In the genomic region with DNA sequence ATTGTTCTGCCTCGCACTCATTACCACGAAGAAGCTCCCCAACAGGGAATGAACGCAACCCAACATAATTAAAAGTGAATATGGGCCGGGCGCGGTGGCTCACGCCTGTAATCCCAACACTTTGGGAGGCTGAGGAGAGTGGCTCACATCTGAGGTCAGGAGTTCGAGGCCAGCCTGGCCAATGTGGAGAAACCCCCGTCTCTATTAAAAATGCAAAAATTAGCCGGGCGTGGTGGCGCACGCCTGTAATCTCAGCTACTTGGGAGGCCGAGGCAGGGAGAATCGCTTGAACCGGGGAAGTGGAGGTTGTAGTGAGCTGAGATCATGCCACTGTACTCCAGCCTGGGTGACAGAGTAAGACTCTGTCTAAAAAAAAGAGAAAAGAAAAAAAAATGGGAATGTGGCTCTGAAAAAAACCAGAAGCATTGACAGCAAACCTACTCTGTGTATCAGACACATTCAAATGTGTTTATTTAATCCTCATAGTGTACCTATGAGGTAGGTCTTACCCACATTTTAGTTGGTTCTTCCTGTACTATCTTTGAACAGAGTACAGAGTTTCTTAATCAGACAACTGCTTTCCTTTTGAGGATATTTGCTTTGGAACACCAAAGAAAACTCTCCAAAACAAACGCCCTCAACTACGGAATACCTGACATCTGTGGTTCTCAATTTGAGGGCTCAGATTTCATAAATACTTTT, we compare ENCODE assay signal across 10 cellular contexts.
DNase-seq lines count a peak whose midpoint lies in the region; ATAC-seq and TF ChIP-seq lines count a peak whose summit lies in the region.
"Had no signal": no experiment of that assay in that cellular context is flagged by ENCODE, and none has a peak within 500 bp of the region (broad histone marks: within the 10 kb centered on the region; RNA-seq: fewer than 3 reads in every experiment).

No MANE protein-coding gene starts in this region.

- TF ChIP-seq CTCF in epithelial cell of proximal tubule (conservative IDR thresholded peaks at IDR 0.05; ENCODE audit: low read depth, low read length) (no peak), ovary (IDR thresholded peaks at IDR 0.05) (no peak)

- no peak for TF ChIP-seq EP300 in ovary (IDR thresholded peaks at IDR 0.05)

- H3K27me3 ChIP-seq in BLaER1 (no peaks in the 10 kb centered on the region), NT2/D1 (ENCODE audit: insufficient read depth, insufficient read length) (no peaks in the 10 kb centered on the region), ovary (no peaks in the 10 kb centered on the region)

- peaks cover 3% of the 10 kb centered on the region for H3K4me1 Mint-ChIP-seq in activated CD4-positive, alpha-beta T cell treated with anti-CD3 and anti-CD28 coated beads for 36 hours
- H3K4me1 Mint-ChIP-seq: activated naive CD8-positive, alpha-beta T cell treated with anti-CD3 and anti-CD28 coated beads for 36 hours had no signal

- WGBS in ovary, 3 donors: 86 to 89% (median 86%) methylated on average over 18 of the region's 18 CpGs

- no peaks in the 10 kb centered on the region for H3K27me3 Mint-ChIP-seq in activated CD4-positive, alpha-beta T cell treated with anti-CD3 and anti-CD28 coated beads for 36 hours
- H3K27me3 Mint-ChIP-seq: activated naive CD8-positive, alpha-beta T cell treated with anti-CD3 and anti-CD28 coated beads for 36 hours had no signal

- peak overlapping the region; percentile 69 for H3K4me3 ChIP-seq in BLaER1
- peak overlapping the region; percentile 54 for H3K4me3 ChIP-seq in NT2/D1 (ENCODE audit: insufficient read length, low read depth)
- H3K4me3 ChIP-seq in epithelial cell of proximal tubule (ENCODE audit: low read depth, low read length): peak overlapping the region; percentile 62
- peak overlapping the region; percentile 51 for H3K4me3 ChIP-seq in ovary

- intact Hi-C loops in ovary (cut with DNase I): loop anchor here in 1 of 4 donors (5.0 kb wide), 2 partner anchors 48 to 342 kb away; partner anchors contain the start of gene TSC22D1
- intact Hi-C loops in activated CD4-positive, alpha-beta T cell treated with anti-CD3 and anti-CD28 coated beads for 36 hours (cut with DNase I, micrococcal nuclease): loop anchor here (2.0 to 5.0 kb wide), 6 partner anchors 102 to 437 kb away; partner anchors contain the start of genes TPT1 (in 1 of the 2) and TSC22D1 (in 1 of the 2)

- H3K9me3 Mint-ChIP-seq in activated CD4-positive, alpha-beta T cell treated with anti-CD3 and anti-CD28 coated beads for 36 hours (ENCODE audit: low read depth): no peaks in the 10 kb centered on the region
- H3K9me3 Mint-ChIP-seq: activated naive CD8-positive, alpha-beta T cell treated with anti-CD3 and anti-CD28 coated beads for 36 hours; T-helper 1 cell treated with Interleukin-12 subunit alpha and Interleukin-12 subunit beta and Interleukin-4 antibody, amounts not matched to agents 30 μg/mL and 1 μg/mL, for 36 hours had no signal

- H4K20me1 ChIP-seq in BLaER1: no peaks in the 10 kb centered on the region

- H3K4me2 ChIP-seq in BLaER1: peak overlapping the region; percentile 78

- CTCF ChIA-PET in activated CD4-positive, alpha-beta T cell treated with anti-CD3 and anti-CD28 coated beads for 36 hours (lab: Charles Lee): interaction anchor here (0.5 to 1.6 kb wide), 16 partner anchors 9 to 935 kb away, joined by 3 to 8 read pairs (median 3); no protein-coding TSS in a partner anchor

- H3K9ac ChIP-seq in BLaER1 (peak overlapping the region; percentile 80), NT2/D1 (ENCODE audit: insufficient read length, low read depth) (peak overlapping the region; percentile 83)

- no peaks in the 10 kb centered on the region for H3K36me3 Mint-ChIP-seq in activated CD4-positive, alpha-beta T cell treated with anti-CD3 and anti-CD28 coated beads for 36 hours (ENCODE audit: low read depth)
- H3K36me3 Mint-ChIP-seq: activated naive CD8-positive, alpha-beta T cell treated with anti-CD3 and anti-CD28 coated beads for 36 hours had no signal

- no peak for ATAC-seq in activated CD4-positive, alpha-beta T cell treated with anti-CD3 and anti-CD28 coated beads for 36 hours

- H3K27ac ChIP-seq in BLaER1 (peak overlapping the region; percentile 81), ovary (peak overlapping the region; percentile 91 to 95)

- POLR2A ChIA-PET in activated CD4-positive, alpha-beta T cell treated with anti-CD3 and anti-CD28 coated beads for 36 hours (lab: Charles Lee): no interaction called here

- H3K36me3 ChIP-seq in BLaER1 (no peaks in the 10 kb centered on the region), NT2/D1 (ENCODE audit: insufficient read depth, insufficient read length, low read length) (no peaks in the 10 kb centered on the region), ovary (no peaks in the 10 kb centered on the region)

- H3K4me3 Mint-ChIP-seq in activated CD4-positive, alpha-beta T cell treated with anti-CD3 and anti-CD28 coated beads for 36 hours: no peak overlapping the region
- H3K4me3 Mint-ChIP-seq: activated naive CD8-positive, alpha-beta T cell treated with anti-CD3 and anti-CD28 coated beads for 36 hours; T-helper 1 cell treated with Interleukin-12 subunit alpha and Interleukin-12 subunit beta and Interleukin-4 antibody, amounts not matched to agents 30 μg/mL and 1 μg/mL, for 36 hours had no signal

- peaks cover 14% of the 10 kb centered on the region for H3K4me1 ChIP-seq in BLaER1
- no peaks in the 10 kb centered on the region for H3K4me1 ChIP-seq in NT2/D1 (ENCODE audit: insufficient read depth, insufficient read length)
- peaks cover 8% of the 10 kb centered on the region for H3K4me1 ChIP-seq in ovary (ENCODE audit: insufficient read depth)

- no peaks in the 10 kb centered on the region for H3K9me3 ChIP-seq in BLaER1
- no peaks in the 10 kb centered on the region for H3K9me3 ChIP-seq in NT2/D1 (ENCODE audit: insufficient read depth, low read length)
- no peaks in the 10 kb centered on the region for H3K9me3 ChIP-seq in ovary

- no peak for TF ChIP-seq POLR2A in ovary (IDR thresholded peaks at IDR 0.05)

- no peak for DNase-seq in NT2/D1 (ENCODE audit: low read depth, low spot score)
- no peak for DNase-seq in epithelial cell of proximal tubule (ENCODE audit: low read depth)
- peak in 3 of 5 donors; percentile 42 to 54 (median 46) for DNase-seq in ovary
- no peak for DNase-seq in NCI-H1694 (lab: John Stamatoyannopoulos, UW)
- DNase-seq in activated CD4-positive, alpha-beta T cell treated with anti-CD3 and anti-CD28 coated beads for 36 hours: no peak
- DNase-seq in superior temporal gyrus (ENCODE audit: extremely low spot score): no peak
- DNase-seq in AG08396 (ENCODE audit: low spot score): no peak
- DNase-seq: activated naive CD8-positive, alpha-beta T cell treated with anti-CD3 and anti-CD28 coated beads for 36 hours had no signal

- H3K27ac Mint-ChIP-seq in activated CD4-positive, alpha-beta T cell treated with anti-CD3 and anti-CD28 coated beads for 36 hours: no peak overlapping the region
- H3K27ac Mint-ChIP-seq: activated naive CD8-positive, alpha-beta T cell treated with anti-CD3 and anti-CD28 coated beads for 36 hours; T-helper 1 cell treated with Interleukin-12 subunit alpha and Interleukin-12 subunit beta and Interleukin-4 antibody, amounts not matched to agents 30 μg/mL and 1 μg/mL, for 36 hours had no signal

Comparison
In these comparisons a context has a peak if more than half of its experiments do, and no peak if none do; other contexts are left out.
1. DNase-seq: peak in ovary (3 of 5); none in NT2/D1 (single experiment), epithelial cell of proximal tubule (single experiment), NCI-H1694 (single experiment), activated CD4-positive, alpha-beta T cell treated with anti-CD3 and anti-CD28 coated beads for 36 hours (single experiment), superior temporal gyrus (single experiment) and AG08396 (single experiment).
2. Peak in every context shown above with its lines, with median percentiles within 50 percentile points of each other: H3K4me3 ChIP-seq.